Comparison of ENCODE assay signal across 18 cellular contexts in the genomic region with DNA sequence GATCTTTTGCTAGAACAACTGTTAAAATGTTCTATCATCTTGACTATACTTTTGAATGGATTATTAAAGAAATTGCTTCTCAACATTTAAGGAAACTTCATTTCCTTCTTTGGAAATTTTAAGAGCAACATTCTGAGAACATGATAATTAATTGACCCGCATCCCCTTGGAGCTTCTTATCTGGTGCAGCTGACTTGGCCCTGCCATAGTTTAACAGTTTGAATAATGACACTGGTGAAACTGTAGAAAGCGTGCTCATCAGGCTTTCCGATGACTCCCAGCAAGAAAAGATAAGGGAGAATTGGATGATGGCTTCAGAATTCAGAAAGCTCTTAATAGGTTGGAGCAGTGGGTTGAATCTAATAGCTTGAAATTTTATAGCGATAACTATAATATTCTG.
"Had no signal": no experiment of that assay in that cellular context is flagged by ENCODE, and none has a peak within 500 bp of the region (broad histone marks: within the 10 kb centered on the region; RNA-seq: fewer than 3 reads in every experiment).

No MANE protein-coding gene starts in this region.

- H3K27me3 Mint-ChIP-seq: activated naive CD8-positive, alpha-beta T cell treated with anti-CD3 and anti-CD28 coated beads for 36 hours had no signal

- H3K36me3 Mint-ChIP-seq: natural killer cell had no signal

- H3K9me3 ChIP-seq: left lung, SJSA1, tibial nerve, vagina had no signal

- H3K27ac Mint-ChIP-seq: activated naive CD8-positive, alpha-beta T cell treated with anti-CD3 and anti-CD28 coated beads for 36 hours; endodermal cell; natural killer cell; T-helper 2 cell treated with Interferon-gamma antibody and Interleukin-4, amounts not matched to agents 5 μg/mL and 100 μg/mL, for 36 hours had no signal

- H3K27ac ChIP-seq: brain microvascular endothelial cell, epithelial cell of prostate, left lung, SJSA1, tibial nerve, vagina had no signal

- DNase-seq: activated CD4-positive, alpha-beta T cell treated with anti-CD3 and anti-CD28 coated beads for 1 hour; activated CD4-positive, alpha-beta T cell treated with anti-CD3 and anti-CD28 coated beads, Interleukin-2, amount 50 U/mL, for 4 hours; activated naive CD4-positive, alpha-beta T cell; activated naive CD8-positive, alpha-beta T cell treated with anti-CD3 and anti-CD28 coated beads for 36 hours; endodermal cell; kidney; left lung; natural killer cell; stimulated activated CD4-positive, alpha-beta T cell treated with anti-CD3 and anti-CD28 coated beads, Interleukin-12 subunit alpha, Interleukin-12 subunit beta, amount 100 ng/mL, for 4 hours; stimulated activated CD4-positive, alpha-beta T cell treated with anti-CD3 and anti-CD28 coated beads, Interleukin-1b, Interleukin-23, amount 100 ng/mL, for 48 hours; stimulated activated CD8-positive, alpha-beta memory T cell treated with anti-CD3 and anti-CD28 coated beads, Interleukin-4, amount 100 ng/mL, for 48 hours had no signal

- H3K27me3 ChIP-seq: brain microvascular endothelial cell, left lung, SJSA1, tibial nerve, vagina had no signal

- H3K4me3 Mint-ChIP-seq: activated naive CD8-positive, alpha-beta T cell treated with anti-CD3 and anti-CD28 coated beads for 36 hours; endodermal cell; natural killer cell had no signal

- FAIRE-seq: colon had no signal

- H3K9me3 Mint-ChIP-seq: endodermal cell; natural killer cell; T-helper 2 cell treated with Interferon-gamma antibody and Interleukin-4, amounts not matched to agents 5 μg/mL and 100 μg/mL, for 36 hours had no signal

- H3K36me3 ChIP-seq: brain microvascular endothelial cell, left lung, SJSA1, tibial nerve, vagina had no signal

- H3K4me3 ChIP-seq: left lung, SJSA1, tibial nerve, vagina had no signal
